ENCODE assay signal across 17 cellular contexts in genomic region chr9:87381050-87381711, GRCh38.
A peak's percentile ranks its signal among the peaks of the same experiment; 100 is the strongest.
DNase-seq lines count a peak whose midpoint lies in the region; ATAC-seq and TF ChIP-seq lines count a peak whose summit lies in the region.
"Had no signal": no experiment of that assay in that cellular context is flagged by ENCODE, and none has a peak within 500 bp of the region (broad histone marks: within the 10 kb centered on the region; RNA-seq: fewer than 3 reads in every experiment).

No MANE protein-coding gene starts in this region.

- H3K79me1 ChIP-seq in neuronal stem cell (ENCODE audit: low read depth, low read length), result no peaks in the 10 kb centered on the region

- H2BK5ac ChIP-seq in neuronal stem cell (ENCODE audit: low read length), result no peak overlapping the region

- no peak overlapping the region for H4K8ac ChIP-seq in neuronal stem cell (ENCODE audit: low read depth, low read length)

- ATAC-seq in SK-N-SH treated with all-trans-retinoic acid at 6 μM for 48 hours (peak; percentile 28; the same call in 1 of the 3 replicates), HG02970 (IDR thresholded peaks at IDR 0.05; ENCODE audit: low FRiP score, unreplicated experiment) (no peak)

- H2BK12ac ChIP-seq in neuronal stem cell (ENCODE audit: low read length), result no peak overlapping the region

- TF ChIP-seq POLR2A in spleen (IDR thresholded peaks at IDR 0.05), result no peak

- H3K18ac ChIP-seq in neuronal stem cell (ENCODE audit: low read length), result no peak overlapping the region

- no peak overlapping the region for H3K23ac ChIP-seq in neuronal stem cell (ENCODE audit: low read depth, low read length, poor library complexity)

- H3K27ac ChIP-seq in brain microvascular endothelial cell (no peak overlapping the region), spleen (no peak overlapping the region), neuronal stem cell (replicated peaks; ENCODE audit: low read length) (no peak overlapping the region)

- H3K4me2 ChIP-seq in neuronal stem cell (ENCODE audit: insufficient read depth, low read length, poor library complexity, severe bottlenecking), result no peak overlapping the region

- H2BK120ac ChIP-seq in neuronal stem cell (ENCODE audit: low read depth, low read length), result no peak overlapping the region

- no peak overlapping the region for H3K14ac ChIP-seq in neuronal stem cell (ENCODE audit: low read length)

- no peak overlapping the region for H2AFZ ChIP-seq in neuronal stem cell (ENCODE audit: low read length)

- intact Hi-C loops in spleen (cut with DNase I; ENCODE audit: low total_unique reads), result no loop called here

- in situ Hi-C loops in brain microvascular endothelial cell (cut with HindIII; ENCODE audit: low pct_ligation_motif_present, low sequenced_read_pairs), result no loop called here

- H4K91ac ChIP-seq in neuronal stem cell (ENCODE audit: low read depth, low read length, poor library complexity), result no peak overlapping the region

- 80 to 91% (median 81%) methylated on average over 4 of the region's 4 CpGs for WGBS in spleen, 5 donors
- WGBS in neuronal stem cell (ENCODE audit: extremely low coverage in 2 of 2, insufficient read length in 2 of 2, insufficient replicate concordance in 1 of 2), 2 donors, result no CpG with 5 or more reads among the region's 4 CpGs

- H3K36me3 ChIP-seq in brain microvascular endothelial cell (replicated peaks) (no peaks in the 10 kb centered on the region), spleen (no peaks in the 10 kb centered on the region), neuronal stem cell (replicated peaks in 1 of 2; ENCODE audit: control insufficient read depth in 2 of 2, insufficient read depth in 2 of 2, low read length in 2 of 2) (no peaks in the 10 kb centered on the region)
- H3K36me3 ChIP-seq: ovary had no signal

- no peak overlapping the region for H3K4ac ChIP-seq in neuronal stem cell (ENCODE audit: low read length)

- no peak overlapping the region for H3K9ac ChIP-seq in neuronal stem cell (ENCODE audit: low read depth, low read length, poor library complexity)

- TF ChIP-seq CTCF in fibroblast of the aortic adventitia (IDR thresholded peaks at IDR 0.05; ENCODE audit: insufficient read depth, low read length), result no peak
- no peak for TF ChIP-seq CTCF in retinal pigment epithelial cell (conservative IDR thresholded peaks at IDR 0.05; ENCODE audit: low read depth, low read length)
- no peak for TF ChIP-seq CTCF in brain microvascular endothelial cell (IDR thresholded peaks at IDR 0.05; ENCODE audit: low read depth, low read length, missing control alignments)
- TF ChIP-seq CTCF in spleen (IDR thresholded peaks at IDR 0.05 in 8 of 11, conservative IDR thresholded peaks at IDR 0.05 in 3 of 11), result no peak

- H3K4me3 ChIP-seq in fibroblast of the aortic adventitia (ENCODE audit: low read depth, low read length) (no peak overlapping the region), retinal pigment epithelial cell (ENCODE audit: low read length) (no peak overlapping the region), brain microvascular endothelial cell (ENCODE audit: low read depth, low read length) (no peak overlapping the region), spleen (no peak overlapping the region), neuronal stem cell (ENCODE audit: low read length in 2 of 2) (no peak overlapping the region)
- H3K4me3 ChIP-seq: ovary had no signal

- peak; percentile 77 for DNase-seq in EL
- peak; percentile 97 for DNase-seq in fibroblast of the aortic adventitia (ENCODE audit: low read depth)
- peak; percentile 44 for DNase-seq in retinal pigment epithelial cell (ENCODE audit: low read depth)
- DNase-seq in brain microvascular endothelial cell, result no peak
- DNase-seq in spleen, result no peak
- no peak for DNase-seq in neuronal stem cell (ENCODE audit: low spot score)
- DNase-seq: activated B cell treated with CpG ODN at 0.5 μM for 24 hours; activated naive CD8-positive, alpha-beta T cell treated with anti-CD3 and anti-CD28 coated beads, Interleukin-2, amount 10 ng/mL, durations not matched to agents 7 days and 5 days; effector CD4-positive, alpha-beta T cell; GDM1; NCI-H2029; NK-92 treated with Interleukin-12 subunit alpha and Interleukin-12 subunit beta, amount 100 ng/mL, for 24 hours; ovary; stimulated activated CD4-positive, alpha-beta T cell treated with anti-CD3 and anti-CD28 coated beads, Interleukin-2, amount 100 ng/mL, for 48 hours; stimulated activated naive CD4-positive, alpha-beta T cell had no signal

- H2BK15ac ChIP-seq in neuronal stem cell (ENCODE audit: low read length), result no peak overlapping the region

- no peak overlapping the region for H2AK5ac ChIP-seq in neuronal stem cell (ENCODE audit: low read depth, low read length)

- H3K4me1 ChIP-seq in spleen, result no peaks in the 10 kb centered on the region
- H3K4me1 ChIP-seq in neuronal stem cell (ENCODE audit: control insufficient read depth in 2 of 2, insufficient read depth in 1 of 2, low read depth in 1 of 2, low read length in 2 of 2), result no peaks in the 10 kb centered on the region

- H3K9me3 ChIP-seq in spleen (no peaks in the 10 kb centered on the region), neuronal stem cell (replicated peaks in 1 of 2; ENCODE audit: control insufficient read depth in 2 of 2, insufficient read depth in 1 of 2, low read depth in 1 of 2, low read length in 2 of 2) (no peaks in the 10 kb centered on the region)
- H3K9me3 ChIP-seq: ovary had no signal

- no peaks in the 10 kb centered on the region for H3K27me3 ChIP-seq in brain microvascular endothelial cell (replicated peaks)
- no peaks in the 10 kb centered on the region for H3K27me3 ChIP-seq in spleen (replicated peaks in 1 of 7)
- no peaks in the 10 kb centered on the region for H3K27me3 ChIP-seq in neuronal stem cell (ENCODE audit: control insufficient read depth in 3 of 3, insufficient read depth in 3 of 3, low read depth in 1 of 3, low read length in 3 of 3)
- H3K27me3 ChIP-seq: ovary had no signal

TF ChIP-seq in SK-N-SH treated with all-trans-retinoic acid at 6 μM for 48 hours, 23 proteins besides CTCF, POLR2A, EP300 and RAD21:
- TF ChIP-seq, protein P1, sequence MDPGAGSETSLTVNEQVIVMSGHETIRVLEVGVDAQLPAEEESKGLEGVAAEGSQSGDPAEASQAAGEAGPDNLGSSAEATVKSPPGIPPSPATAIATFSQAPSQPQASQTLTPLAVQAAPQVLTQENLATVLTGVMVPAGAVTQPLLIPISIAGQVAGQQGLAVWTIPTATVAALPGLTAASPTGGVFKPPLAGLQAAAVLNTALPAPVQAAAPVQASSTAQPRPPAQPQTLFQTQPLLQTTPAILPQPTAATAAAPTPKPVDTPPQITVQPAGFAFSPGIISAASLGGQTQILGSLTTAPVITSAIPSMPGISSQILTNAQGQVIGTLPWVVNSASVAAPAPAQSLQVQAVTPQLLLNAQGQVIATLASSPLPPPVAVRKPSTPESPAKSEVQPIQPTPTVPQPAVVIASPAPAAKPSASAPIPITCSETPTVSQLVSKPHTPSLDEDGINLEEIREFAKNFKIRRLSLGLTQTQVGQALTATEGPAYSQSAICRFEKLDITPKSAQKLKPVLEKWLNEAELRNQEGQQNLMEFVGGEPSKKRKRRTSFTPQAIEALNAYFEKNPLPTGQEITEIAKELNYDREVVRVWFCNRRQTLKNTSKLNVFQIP (CRISPR knock-in tag; IDR thresholded peaks at IDR 0.05; ENCODE audit: borderline replicate concordance, low read depth), result no peak
- TF ChIP-seq CSRNP3 (CRISPR knock-in tag; IDR thresholded peaks at IDR 0.05) (no peak), BACH2 (CRISPR knock-in tag; IDR thresholded peaks at IDR 0.05; ENCODE audit: borderline replicate concordance) (no peak), ISL1 (CRISPR knock-in tag; IDR thresholded peaks at IDR 0.05) (peak; percentile 67)

Comparison
In these comparisons a context has a peak if more than half of its experiments do, and no peak if none do; other contexts are left out.
1. DNase-seq: peak in EL (single experiment), fibroblast of the aortic adventitia (single experiment) and retinal pigment epithelial cell (single experiment); none in brain microvascular endothelial cell (single experiment), spleen (single experiment) and neuronal stem cell (single experiment).